Comparison of ENCODE assay signal across 8 cellular contexts in the genomic region with DNA sequence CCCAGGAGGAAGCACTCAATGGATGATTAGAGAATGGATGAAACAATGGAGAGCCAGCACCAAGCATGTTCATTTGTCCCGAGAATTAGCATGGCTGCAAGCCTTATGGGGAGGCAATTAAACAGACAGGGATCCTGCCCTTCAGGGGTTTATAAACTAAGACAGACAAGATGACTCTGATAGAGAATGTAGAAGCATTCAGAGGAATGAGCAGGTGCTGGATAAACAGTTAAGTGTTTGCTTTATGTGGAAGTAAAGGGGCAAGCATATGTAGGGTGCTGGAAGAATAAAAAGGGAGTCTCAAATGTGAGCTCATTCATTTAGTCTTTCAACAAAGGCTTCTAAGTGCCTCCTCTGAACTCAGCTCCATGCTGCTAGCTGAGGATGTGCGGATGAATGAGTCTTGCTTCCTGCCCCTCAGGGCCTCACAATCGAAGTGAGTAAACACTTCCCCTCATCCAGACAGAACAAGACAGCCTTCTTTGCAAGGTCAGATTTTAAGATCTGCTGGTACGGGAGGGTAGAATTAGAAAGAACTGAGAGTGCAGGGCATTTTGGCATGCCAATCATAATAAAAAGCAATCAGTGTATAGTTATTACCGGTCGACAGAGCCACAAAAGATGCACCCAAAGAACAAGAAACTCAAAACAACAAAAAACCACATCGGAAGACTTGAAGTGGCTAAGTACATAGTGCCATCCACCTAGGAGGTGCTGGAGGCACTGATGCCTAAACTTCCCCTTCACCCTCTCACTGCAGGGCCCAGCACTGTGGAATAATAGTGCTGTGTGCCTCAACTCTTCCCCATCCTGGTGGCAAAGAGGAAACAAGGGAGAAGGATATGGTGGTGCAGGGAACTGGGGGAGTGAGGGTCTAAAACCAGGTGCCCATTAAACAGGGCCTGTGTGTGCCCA.
DNase-seq lines count a peak whose midpoint lies in the region; ATAC-seq and TF ChIP-seq lines count a peak whose summit lies in the region.

No MANE protein-coding gene starts in this region.

- intact Hi-C loops in naive thymus-derived CD4-positive, alpha-beta T cell (cut with micrococcal nuclease) = no loop called here

- H3K4me3 Mint-ChIP-seq in endothelial cell (ENCODE audit: unreplicated experiment) = peak overlapping the region; percentile 32
- H3K4me3 Mint-ChIP-seq in naive thymus-derived CD4-positive, alpha-beta T cell = no peak overlapping the region

- POLR2A ChIA-PET in naive thymus-derived CD4-positive, alpha-beta T cell (lab: Charles Lee) = no interaction called here

- H3K36me3 ChIP-seq in naive thymus-derived CD4-positive, alpha-beta T cell (ENCODE audit: control insufficient read depth in 2 of 3, insufficient read depth in 3 of 3, low read length in 3 of 3) = no peaks in the 10 kb centered on the region

- DNase-seq in ELR (ENCODE audit: low read depth) (peak; percentile 43), endothelial cell (ENCODE audit: low spot score) (peak; percentile 27), NCI-H524 (lab: John Stamatoyannopoulos, UW) (no peak), T1000 (lab: John Stamatoyannopoulos, UW) (no peak)
- no peak for DNase-seq in activated CD4-positive, CD25-positive, alpha-beta regulatory T cell (lab: John Stamatoyannopoulos, UW)
- no peak for DNase-seq in naive thymus-derived CD4-positive, alpha-beta T cell

- CTCF ChIA-PET in naive thymus-derived CD4-positive, alpha-beta T cell (lab: Charles Lee) = no interaction called here

- peak; percentile 84 for ATAC-seq in GM19467 (IDR thresholded peaks at IDR 0.05; ENCODE audit: unreplicated experiment)
- peak; percentile 60 for ATAC-seq in HG03520 (IDR thresholded peaks at IDR 0.05; ENCODE audit: unreplicated experiment)
- ATAC-seq in naive thymus-derived CD4-positive, alpha-beta T cell = no peak

- H3K27me3 ChIP-seq in naive thymus-derived CD4-positive, alpha-beta T cell (ENCODE audit: control insufficient read depth in 2 of 2, insufficient read depth in 2 of 2, low read length in 2 of 2) = no peaks in the 10 kb centered on the region

- H3K9me3 ChIP-seq in naive thymus-derived CD4-positive, alpha-beta T cell (ENCODE audit: control insufficient read depth in 2 of 3, low read length in 3 of 3) = no peaks in the 10 kb centered on the region

- H3K4me1 ChIP-seq in naive thymus-derived CD4-positive, alpha-beta T cell (ENCODE audit: control insufficient read depth in 2 of 2, insufficient read depth in 2 of 2, low read length in 2 of 2) = no peaks in the 10 kb centered on the region

- H3K9me3 Mint-ChIP-seq in endothelial cell (ENCODE audit: unreplicated experiment) = no peaks in the 10 kb centered on the region
- peaks cover 0 to 2% (median 0%) of the 10 kb centered on the region in 11 donors for H3K9me3 Mint-ChIP-seq in naive thymus-derived CD4-positive, alpha-beta T cell

- no peak for TF ChIP-seq CTCF in endothelial cell (IDR thresholded peaks at IDR 0.05; ENCODE audit: unreplicated experiment)

- no peaks in the 10 kb centered on the region for H3K36me3 Mint-ChIP-seq in endothelial cell (ENCODE audit: low read depth, unreplicated experiment)
- H3K36me3 Mint-ChIP-seq in naive thymus-derived CD4-positive, alpha-beta T cell = no peaks in the 10 kb centered on the region

- H3K4me1 Mint-ChIP-seq in endothelial cell (ENCODE audit: unreplicated experiment) = peaks cover 42% of the 10 kb centered on the region
- no peaks in the 10 kb centered on the region for H3K4me1 Mint-ChIP-seq in naive thymus-derived CD4-positive, alpha-beta T cell

- peaks cover 11% of the 10 kb centered on the region for H3K27me3 Mint-ChIP-seq in endothelial cell (ENCODE audit: unreplicated experiment)
- peaks cover 0 to 35% (median 15%) of the 10 kb centered on the region in 5 donors for H3K27me3 Mint-ChIP-seq in naive thymus-derived CD4-positive, alpha-beta T cell

- H3K4me3 ChIP-seq in naive thymus-derived CD4-positive, alpha-beta T cell (ENCODE audit: low read length) = no peak overlapping the region

- H3K27ac Mint-ChIP-seq in endothelial cell (ENCODE audit: unreplicated experiment) = peak overlapping the region; percentile 92
- no peak overlapping the region for H3K27ac Mint-ChIP-seq in naive thymus-derived CD4-positive, alpha-beta T cell

- H3K27ac ChIP-seq in naive thymus-derived CD4-positive, alpha-beta T cell (ENCODE audit: low read depth, low read length) = no peak overlapping the region

Comparison
In these comparisons a context has a peak if more than half of its experiments do, and no peak if none do; other contexts are left out.
1. DNase-seq: peak in ELR (single experiment) and endothelial cell (single experiment); none in NCI-H524 (0 of 2), activated CD4-positive, CD25-positive, alpha-beta regulatory T cell (0 of 4), T1000 (single experiment) and naive thymus-derived CD4-positive, alpha-beta T cell (0 of 9).